19 cellular contexts compared by ENCODE assay signal in genomic region chr1:235682216-235682615, GRCh38. TPM values are rescaled to one million over a fixed set of nuclear protein-coding genes. Genes with fewer than 3 reads are reported as not detected.
A peak's percentile ranks its signal among the peaks of the same experiment; 100 is the strongest.
DNase-seq lines count a peak whose midpoint lies in the region; ATAC-seq, FAIRE-seq and TF ChIP-seq lines count a peak whose summit lies in the region.
"Had no signal": no experiment of that assay in that cellular context is flagged by ENCODE, and none has a peak within 500 bp of the region (broad histone marks: within the 10 kb centered on the region; RNA-seq: fewer than 3 reads in every experiment).

No MANE protein-coding gene starts in this region.

- H2BK5ac ChIP-seq in H9 (ENCODE audit: insufficient read length, low read length) (no peak overlapping the region), H1 (ENCODE audit: low read depth, low read length) (no peak overlapping the region)

- H3K79me1 ChIP-seq in H9 (ENCODE audit: insufficient read depth, low read depth, low read length, poor library complexity, severe bottlenecking) (no peaks in the 10 kb centered on the region), H1 (ENCODE audit: low read depth, low read length) (no peaks in the 10 kb centered on the region)

- H3K18ac ChIP-seq in H9 (ENCODE audit: insufficient read length, low read depth, low read length) (no peak overlapping the region), H1 (ENCODE audit: extremely low read depth, low read length) (no peak overlapping the region)

- ATAC-seq in DND-41 (ENCODE audit: insufficient read depth, low read depth): no peak
- ATAC-seq in natural killer cell treated with Interleukin-12 subunit alpha and Interleukin-12 subunit beta and Interleukin-15 and Interleukin-18, amount 100 ng/mL, for 72 hours: no peak
- no peak for ATAC-seq in GM19395 (IDR thresholded peaks at IDR 0.05; ENCODE audit: unreplicated experiment)
- ATAC-seq: GM12878 had no signal

- no peaks in the 10 kb centered on the region for H4K20me1 ChIP-seq in DND-41 (ENCODE audit: insufficient read depth, low read length)
- no peaks in the 10 kb centered on the region for H4K20me1 ChIP-seq in H9 (ENCODE audit: control insufficient read depth, insufficient read depth, insufficient read length)
- H4K20me1 ChIP-seq in H1 (replicated peaks in 1 of 2; ENCODE audit: control insufficient read depth in 1 of 2, insufficient read depth in 2 of 2, low read length in 2 of 2): no peaks in the 10 kb centered on the region
- no peaks in the 10 kb centered on the region for H4K20me1 ChIP-seq in neural progenitor cell (ENCODE audit: low read depth)

- H3K36me3 ChIP-seq in DND-41 (ENCODE audit: insufficient read depth, low read length) (no peaks in the 10 kb centered on the region), H1 (ENCODE audit: control insufficient read depth in 2 of 4, insufficient read depth in 4 of 4, low read length in 3 of 4) (no peaks in the 10 kb centered on the region), neural progenitor cell (no peaks in the 10 kb centered on the region)

- no peak overlapping the region for H2BK12ac ChIP-seq in H9 (ENCODE audit: insufficient read length, low read depth, low read length)
- no peak overlapping the region for H2BK12ac ChIP-seq in H1 (ENCODE audit: low read depth, low read length)

- no peak for DNase-seq in DND-41
- DNase-seq in H9: no peak
- DNase-seq in H1 (ENCODE audit: low read depth in 1 of 2, low spot score in 2 of 2): no peak
- no peak for DNase-seq in neural progenitor cell (ENCODE audit: low spot score)
- no peak for DNase-seq in nucleus accumbens (lab: John Stamatoyannopoulos, UW)
- DNase-seq in natural killer cell treated with Interleukin-12 subunit alpha and Interleukin-12 subunit beta and Interleukin-15 and Interleukin-18, amount 100 ng/mL, for 72 hours (ENCODE audit: low spot score): no peak
- DNase-seq in iPS-NIHi11 (ENCODE audit: low spot score): no peak
- DNase-seq: C1 segment of cervical spinal cord; Calu3; CD4-positive, alpha-beta memory T cell; COR-L47; DMS53; DMS79 treated with DMSO at 0.1 percent for 48 hours had no signal

- H4K8ac ChIP-seq in H9 (replicated peaks; ENCODE audit: insufficient read length, low read depth, low read length) (no peak overlapping the region), H1 (ENCODE audit: extremely low read depth, insufficient read depth, low read length) (no peak overlapping the region)

- H3K14ac ChIP-seq in H9 (ENCODE audit: insufficient read depth, low read length): no peak overlapping the region
- no peak overlapping the region for H3K14ac ChIP-seq in H1 (ENCODE audit: insufficient read length)

- H3K9me3 ChIP-seq in DND-41 (ENCODE audit: insufficient read depth, low read length, severe bottlenecking) (no peaks in the 10 kb centered on the region), H9 (ENCODE audit: control insufficient read depth, low read depth, low read length) (no peaks in the 10 kb centered on the region), H1 (ENCODE audit: insufficient read depth in 2 of 2, low read depth in 1 of 2, low read length in 1 of 2) (no peaks in the 10 kb centered on the region), neural progenitor cell (ENCODE audit: low read depth) (no peaks in the 10 kb centered on the region)

- H4K5ac ChIP-seq in H9 (ENCODE audit: insufficient read length, low read depth, low read length) (no peak overlapping the region), H1 (ENCODE audit: insufficient read length, low read depth, low read length) (no peak overlapping the region)

- H3K79me2 ChIP-seq in DND-41 (ENCODE audit: insufficient read depth, low read length): no peaks in the 10 kb centered on the region
- H3K79me2 ChIP-seq in H9 (ENCODE audit: insufficient read depth, low read length): no peaks in the 10 kb centered on the region
- peaks cover 0 to 12% of the 10 kb centered on the region in 2 experiments; a peak in 2 of 4 replicates for H3K79me2 ChIP-seq in H1 (ENCODE audit: control insufficient read depth in 1 of 2, insufficient read depth in 2 of 2, low read length in 2 of 2)
- H3K79me2 ChIP-seq in neural progenitor cell (ENCODE audit: low read depth): peaks cover 4% of the 10 kb centered on the region

- H3K27me3 Mint-ChIP-seq in H9 (ENCODE audit: low read depth) (no peaks in the 10 kb centered on the region; the same call in none of the 2 replicates), neural progenitor cell (ENCODE audit: insufficient read depth, low read depth) (peaks cover 2% of the 10 kb centered on the region)
- H3K27me3 Mint-ChIP-seq in natural killer cell treated with Interleukin-12 subunit alpha and Interleukin-12 subunit beta and Interleukin-15 and Interleukin-18, amount 100 ng/mL, for 72 hours: no peaks in the 10 kb centered on the region
- H3K27me3 Mint-ChIP-seq: CD4-positive, alpha-beta memory T cell had no signal

- peaks cover 5% of the 10 kb centered on the region for H3F3A ChIP-seq in neural progenitor cell (ENCODE audit: low read depth)

- peak overlapping the region in 2 of 3 experiments; percentile 61 to 78; a peak in 1 of 7 replicates for H3K27ac Mint-ChIP-seq in H9
- H3K27ac Mint-ChIP-seq in neural progenitor cell: no peak overlapping the region
- no peak overlapping the region for H3K27ac Mint-ChIP-seq in natural killer cell treated with Interleukin-12 subunit alpha and Interleukin-12 subunit beta and Interleukin-15 and Interleukin-18, amount 100 ng/mL, for 72 hours

- POLR2A ChIA-PET in H1 (lab: Charles Lee; ENCODE audit: partially characterized antibody): interaction anchor here (0.6 to 1.1 kb wide), 2 partner anchors 8 to 59 kb away, joined by 3 read pairs; no protein-coding TSS in a partner anchor

- TF ChIP-seq EP300 in H1 (IDR thresholded peaks at IDR 0.05; ENCODE audit: borderline replicate concordance in 1 of 2, low read depth in 2 of 2, low read length in 2 of 2): no peak

- CTCF ChIA-PET in H1 (lab: Charles Lee; ENCODE audit: partially characterized antibody): interaction anchor here (0.6 to 3.3 kb wide), 6 partner anchors 29 to 290 kb away, joined by 3 to 9 read pairs (median 4); no protein-coding TSS in a partner anchor

- FAIRE-seq in H1 (lab: Jason Lieb, UNC): no peak
- FAIRE-seq: G401.6, GM12878, GM18507, H54 had no signal

- no peak overlapping the region for H3K4me3 ChIP-seq in DND-41 (ENCODE audit: low read depth in 1 of 2, low read length in 2 of 2)
- no peak overlapping the region for H3K4me3 ChIP-seq in H1 (ENCODE audit: extremely low read depth in 1 of 4, insufficient read depth in 2 of 4, low read depth in 3 of 4, low read length in 4 of 4)
- H3K4me3 ChIP-seq in neural progenitor cell: no peak overlapping the region
- H3K4me3 ChIP-seq: GM12878, GM23248 had no signal

- H3K27ac ChIP-seq in DND-41 (ENCODE audit: low read length) (no peak overlapping the region), H9 (ENCODE audit: insufficient read length, low read depth, low read length) (no peak overlapping the region), H1 (ENCODE audit: low read depth, low read length) (no peak overlapping the region), neural progenitor cell (no peak overlapping the region)
- H3K27ac ChIP-seq: GM23248 had no signal

- WGBS in H9 (ENCODE audit: extremely low coverage, insufficient read length, low lambda C conversion rate): no CpG with 5 or more reads among the region's 3 CpGs
- WGBS in H1 (ENCODE audit: extremely low coverage in 1 of 2, insufficient coverage in 1 of 2, insufficient read length in 1 of 2, insufficient replicate concordance in 2 of 2, low coverage in 1 of 2, low lambda C conversion rate in 2 of 2, missing lambda C conversion rate in 1 of 2), 2 experiments: 76% methylated on average over 3 of the region's 3 CpGs; no CpG with 5 or more reads in 1 of the 2 experiments

- TF ChIP-seq CTCF in DND-41 (IDR thresholded peaks at IDR 0.05; ENCODE audit: borderline replicate concordance, extremely low read depth, low read length, poor library complexity, severe bottlenecking) (no peak), H9 (conservative IDR thresholded peaks at IDR 0.05) (no peak), H1 (IDR thresholded peaks at IDR 0.05; ENCODE audit: control extremely low read depth in 1 of 3, insufficient read depth in 1 of 3, low read depth in 1 of 3, low read length in 3 of 3) (no peak), neural progenitor cell (IDR thresholded peaks at IDR 0.05) (no peak)

- H3K23ac ChIP-seq in H9 (ENCODE audit: insufficient read length, low read depth, low read length): no peak overlapping the region
- H3K23ac ChIP-seq in H1 (ENCODE audit: insufficient read length): no peak overlapping the region

- H2AK5ac ChIP-seq in H9 (ENCODE audit: insufficient read length, low read length): no peak overlapping the region
- H2AK5ac ChIP-seq in H1 (ENCODE audit: low read depth, low read length): no peak overlapping the region

- H3K4me2 ChIP-seq in DND-41 (ENCODE audit: insufficient read depth, low read length) (no peak overlapping the region), H9 (ENCODE audit: insufficient read depth, insufficient read length, low read length) (no peak overlapping the region), H1 (ENCODE audit: insufficient read depth in 1 of 2, low read depth in 2 of 2, low read length in 2 of 2) (no peak overlapping the region), neural progenitor cell (no peak overlapping the region)

- H3K4me1 Mint-ChIP-seq in H9 (peaks cover 13 to 19% of the 10 kb centered on the region in 2 experiments), neural progenitor cell (peaks cover 8% of the 10 kb centered on the region)
- peaks cover 5 to 6% of the 10 kb centered on the region in 2 donors for H3K4me1 Mint-ChIP-seq in natural killer cell treated with Interleukin-12 subunit alpha and Interleukin-12 subunit beta and Interleukin-15 and Interleukin-18, amount 100 ng/mL, for 72 hours (ENCODE audit: low read depth in 2 of 2)
- H3K4me1 Mint-ChIP-seq: CD4-positive, alpha-beta memory T cell had no signal

- H3K27me3 ChIP-seq in DND-41 (ENCODE audit: insufficient read depth, low read length, poor library complexity) (no peaks in the 10 kb centered on the region), H9 (ENCODE audit: insufficient read depth, low read length) (no peaks in the 10 kb centered on the region), H1 (replicated peaks in 1 of 4; ENCODE audit: control insufficient read depth in 3 of 4, extremely low read depth in 1 of 4, insufficient read depth in 3 of 4, low read length in 3 of 4) (no peaks in the 10 kb centered on the region), neural progenitor cell (no peaks in the 10 kb centered on the region)

- no peak for TF ChIP-seq POLR2A in H1 (IDR thresholded peaks at IDR 0.05; ENCODE audit: control extremely low read depth in 1 of 2, low read depth in 2 of 2, low read length in 2 of 2)

- H4K91ac ChIP-seq in H9 (ENCODE audit: insufficient read length, low read depth, low read length) (no peak overlapping the region), H1 (replicated peaks; ENCODE audit: insufficient read length, low read length) (no peak overlapping the region)

- H3K9ac ChIP-seq in DND-41 (ENCODE audit: low read depth, low read length) (no peak overlapping the region), H9 (ENCODE audit: extremely low read depth, insufficient read length, low read length) (no peak overlapping the region), H1 (replicated peaks in 1 of 4; ENCODE audit: extremely low read depth in 1 of 4, low read depth in 3 of 4, low read length in 3 of 4) (no peak overlapping the region), neural progenitor cell (no peak overlapping the region)
- H3K9ac ChIP-seq: GM23248 had no signal

- no peak for TF ChIP-seq RAD21 in H1 (IDR thresholded peaks at IDR 0.05 in 1 of 2, conservative IDR thresholded peaks at IDR 0.05 in 1 of 2; ENCODE audit: low read depth in 2 of 2, low read length in 2 of 2)

- no peaks in the 10 kb centered on the region for H3K4me1 ChIP-seq in DND-41 (ENCODE audit: insufficient read depth, low read length)
- H3K4me1 ChIP-seq in H9 (ENCODE audit: insufficient read depth, low read length): peaks cover 3% of the 10 kb centered on the region
- H3K4me1 ChIP-seq in H1 (replicated peaks in 1 of 4; ENCODE audit: control insufficient read depth in 3 of 4, insufficient read depth in 4 of 4, low read length in 3 of 4): peaks cover 0 to 6% (median 4%) of the 10 kb centered on the region in 4 experiments; a peak in 4 of 7 replicates
- H3K4me1 ChIP-seq in neural progenitor cell: peaks cover 9% of the 10 kb centered on the region

- H3T11ph ChIP-seq in H9 (ENCODE audit: low read length): no peak overlapping the region

- H3K56ac ChIP-seq in H9 (ENCODE audit: insufficient read length, low read depth, low read length) (no peak overlapping the region), H1 (replicated peaks; ENCODE audit: insufficient read length, low read depth, low read length) (no peak overlapping the region)

- H2BK120ac ChIP-seq in H9 (ENCODE audit: low read depth, low read length, poor library complexity, severe bottlenecking) (no peak overlapping the region), H1 (replicated peaks; ENCODE audit: low read depth, low read length) (no peak overlapping the region)

- H3K9me3 Mint-ChIP-seq in H9 (no peaks in the 10 kb centered on the region), neural progenitor cell (no peaks in the 10 kb centered on the region)
- H3K9me3 Mint-ChIP-seq in natural killer cell treated with Interleukin-12 subunit alpha and Interleukin-12 subunit beta and Interleukin-15 and Interleukin-18, amount 100 ng/mL, for 72 hours: no peaks in the 10 kb centered on the region
- H3K9me3 Mint-ChIP-seq: CD4-positive, alpha-beta memory T cell had no signal

- H3K36me3 Mint-ChIP-seq in H9 (ENCODE audit: insufficient read depth in 1 of 3, low read depth in 3 of 3) (no peaks in the 10 kb centered on the region), neural progenitor cell (no peaks in the 10 kb centered on the region)
- peaks cover 26% of the 10 kb centered on the region for H3K36me3 Mint-ChIP-seq in natural killer cell treated with Interleukin-12 subunit alpha and Interleukin-12 subunit beta and Interleukin-15 and Interleukin-18, amount 100 ng/mL, for 72 hours

- H3K4ac ChIP-seq in H9 (ENCODE audit: low read depth, low read length) (no peak overlapping the region), H1 (replicated peaks; ENCODE audit: insufficient read length, low read depth, low read length) (no peak overlapping the region)

- H3K4me3 Mint-ChIP-seq in H9 (no peak overlapping the region), neural progenitor cell (no peak overlapping the region)
- no peak overlapping the region for H3K4me3 Mint-ChIP-seq in natural killer cell treated with Interleukin-12 subunit alpha and Interleukin-12 subunit beta and Interleukin-15 and Interleukin-18, amount 100 ng/mL, for 72 hours
- H3K4me3 Mint-ChIP-seq: CD4-positive, alpha-beta memory T cell had no signal

- H2BK15ac ChIP-seq in H9 (ENCODE audit: low read depth, low read length) (no peak overlapping the region), H1 (ENCODE audit: low read length) (no peak overlapping the region)

- H2BK20ac ChIP-seq in H9 (ENCODE audit: low read depth, low read length, poor library complexity, severe bottlenecking) (no peak overlapping the region), H1 (ENCODE audit: low read length) (no peak overlapping the region)

- H3K23me2 ChIP-seq in H9 (ENCODE audit: insufficient read length, low read depth, low read length, poor library complexity, severe bottlenecking): no peaks in the 10 kb centered on the region
- no peaks in the 10 kb centered on the region for H3K23me2 ChIP-seq in H1 (ENCODE audit: low read depth, low read length)

- H2AFZ ChIP-seq in DND-41 (ENCODE audit: low read depth, low read length) (peak overlapping the region; percentile 31; the same call in 1 of the 2 replicates), H9 (ENCODE audit: low read length) (no peak overlapping the region), H1 (ENCODE audit: low read length) (no peak overlapping the region), neural progenitor cell (replicated peaks) (peak overlapping the region; percentile 15)
- H2AFZ ChIP-seq: GM23248 had no signal

RNA-seq across cellular contexts. Expression of gene GNG4, which starts 32.6 kb away (rescaled TPM):
- 32.2 and 34.4 TPM in 2 replicates for total RNA-seq in H9 (2021)
- total RNA-seq in H1 (2021; fragmentation: NEBNext Ultra II Directional; extraction: Animal tissue kit (Norgen Biotek cat#: 25700)): 96.5 and 96.8 TPM in 2 replicates
- polyA plus RNA-seq in H1 (2011; rRNA removed): 95.5 and 121 TPM in 2 replicates
- polyA plus RNA-seq in H1 (2011; cell fraction: cytosol; rRNA removed): 90.5 TPM
- 63.4 TPM for polyA plus RNA-seq in H1 (2011; cell fraction: nucleus; rRNA removed)
- 68.1 to 92.9 TPM (median 76.7 TPM) in 4 replicates for polyA plus RNA-seq in H1 (2012, experiment 1 of 2)
- 94.3 TPM for polyA plus RNA-seq in H1 (2012, experiment 2 of 2)
- polyA plus RNA-seq in H1 (2013, experiment 1 of 2): 57.1 TPM
- polyA plus RNA-seq in H1 (2013, experiment 2 of 2): 59.0 TPM
- polyA minus RNA-seq in H1 (2011; rRNA and poly(A)+ RNA removed): 81.3 and 104 TPM in 2 replicates
- 48.2 TPM for polyA minus RNA-seq in H1 (2011; cell fraction: cytosol; rRNA and poly(A)+ RNA removed)
- polyA minus RNA-seq in H1 (2011; cell fraction: nucleus; rRNA and poly(A)+ RNA removed): 19.7 TPM
- total RNA-seq in neural progenitor cell (ENCODE audit: low replicate concordance): 14.9 and 20.7 TPM in 2 replicates
- total RNA-seq in natural killer cell treated with Interleukin-12 subunit alpha and Interleukin-12 subunit beta and Interleukin-15 and Interleukin-18, amount 100 ng/mL, for 72 hours: under 1 TPM in 1 of 2 donors, not detected in 1; 0.19 TPM
- total RNA-seq: GM12878 had no signal
- polyA plus RNA-seq: CD4-positive, alpha-beta memory T cell had no signal

Comparison
In these comparisons a context has a peak if more than half of its experiments do, and no peak if none do; other contexts are left out.
1. H2AFZ ChIP-seq: peak in DND-41 (single experiment) and neural progenitor cell (single experiment); none in H9 (single experiment) and H1 (single experiment).
2. H3K27ac Mint-ChIP-seq: peak in H9 (2 of 3); none in neural progenitor cell (single experiment) and natural killer cell treated with Interleukin-12 subunit alpha and Interleukin-12 subunit beta and Interleukin-15 and Interleukin-18, amount 100 ng/mL, for 72 hours (0 of 2).
3. RNA of gene GNG4, which starts 32.6 kb away (total RNA-seq): 96.5 to 96.8 TPM in H1, 32.2 to 34.4 TPM in H9 and 14.9 to 20.7 TPM in neural progenitor cell; 0.19 TPM in natural killer cell treated with Interleukin-12 subunit alpha and Interleukin-12 subunit beta and Interleukin-15 and Interleukin-18, amount 100 ng/mL, for 72 hours; every median in the first group is over 10 times any median in the second.